Comparison of ENCODE assay signal across 9 cellular contexts in genomic region chr1:8516793-8517556, GRCh38.
DNase-seq lines count a peak whose midpoint lies in the region; ATAC-seq and TF ChIP-seq lines count a peak whose summit lies in the region.
"Had no signal": no experiment of that assay in that cellular context is flagged by ENCODE, and none has a peak within 500 bp of the region (broad histone marks: within the 10 kb centered on the region; RNA-seq: fewer than 3 reads in every experiment).

No MANE protein-coding gene starts in this region.

- peak; percentile 22; the same call in 1 of the 3 replicates for ATAC-seq in GM23338
- ATAC-seq in HG03520 (IDR thresholded peaks at IDR 0.05; ENCODE audit: unreplicated experiment), result no peak
- no peak for ATAC-seq in HG03469 (IDR thresholded peaks at IDR 0.05; ENCODE audit: unreplicated experiment)
- no peak for ATAC-seq in Right ventricle myocardium inferior

- H2AFZ ChIP-seq in GM23338 (no peak overlapping the region), parathyroid adenoma (no peak overlapping the region)

- H3K27ac ChIP-seq in GM23338 (ENCODE audit: low read depth), result 0 out of 2 replicates have a peak overlapping the region, but pooled peaks have one; percentile 18
- peak overlapping the region; percentile 22 for H3K27ac ChIP-seq in parathyroid adenoma

- H3K27ac Mint-ChIP-seq in GM23338 (peak overlapping the region; percentile 3; the same call in 1 of the 2 replicates), brain (peak overlapping the region; percentile 50 to 95 (median 76))

- H3K36me3 Mint-ChIP-seq in GM23338 (ENCODE audit: low read depth), result peaks cover 9% of the 10 kb centered on the region; the same call in 1 of the 3 replicates
- H3K36me3 Mint-ChIP-seq in brain, result peaks cover 21% of the 10 kb centered on the region

- no peaks in the 10 kb centered on the region for H3F3A ChIP-seq in GM23338 (replicated peaks; ENCODE audit: low read depth)

- H3K9me3 ChIP-seq in parathyroid adenoma (ENCODE audit: control insufficient read depth, low read length), result no peaks in the 10 kb centered on the region

- DNase-seq in GM23338 (ENCODE audit: low spot score) (no peak), NCI-H2171 (lab: John Stamatoyannopoulos, UW) (peak; percentile 65), HT-29 (ENCODE audit: low spot score) (no peak), Right ventricle myocardium inferior (ENCODE audit: missing footprints) (no peak)
- DNase-seq: SHP77 had no signal

- intact Hi-C loops in Right ventricle myocardium inferior (cut with DNase I), result no loop called here

- H3K36me3 ChIP-seq in GM23338 (ENCODE audit: insufficient read depth) (no peaks in the 10 kb centered on the region), parathyroid adenoma (ENCODE audit: control insufficient read depth, insufficient read depth, low read length) (no peaks in the 10 kb centered on the region)

- peaks cover 10% of the 10 kb centered on the region for H4K20me1 ChIP-seq in GM23338 (replicated peaks; ENCODE audit: insufficient read depth)

- no peak overlapping the region for H3K9ac ChIP-seq in parathyroid adenoma

- H3K27me3 Mint-ChIP-seq in GM23338 (ENCODE audit: insufficient read depth, low read depth, poor library complexity), result peaks cover 4% of the 10 kb centered on the region
- H3K27me3 Mint-ChIP-seq in brain, result peaks cover 3% of the 10 kb centered on the region

- no peak for TF ChIP-seq CTCF in GM23338 (conservative IDR thresholded peaks at IDR 0.05; ENCODE audit: low read depth in 2 of 2)
- no peak for TF ChIP-seq CTCF in brain (conservative IDR thresholded peaks at IDR 0.05)
- no peak for TF ChIP-seq CTCF in parathyroid adenoma (IDR thresholded peaks at IDR 0.05)

- H3K9me3 Mint-ChIP-seq in GM23338, result no peaks in the 10 kb centered on the region; the same call in 2 of the 3 replicates
- H3K9me3 Mint-ChIP-seq in brain, result no peaks in the 10 kb centered on the region

- H3K4me3 ChIP-seq in GM23338 (no peak overlapping the region), parathyroid adenoma (ENCODE audit: low read depth, low read length) (no peak overlapping the region)

- H3K4me1 Mint-ChIP-seq in GM23338, result peaks cover 35% of the 10 kb centered on the region
- peaks cover 77% of the 10 kb centered on the region for H3K4me1 Mint-ChIP-seq in brain

- H3K4me1 ChIP-seq in GM23338 (ENCODE audit: insufficient read depth) (peaks cover 23% of the 10 kb centered on the region), parathyroid adenoma (peaks cover 7% of the 10 kb centered on the region)

- no peak overlapping the region for H3K4me3 Mint-ChIP-seq in GM23338
- H3K4me3 Mint-ChIP-seq in brain, result peak overlapping the region in 4 of 5 experiments; percentile 6 to 39 (median 21)

- H3K27me3 ChIP-seq in GM23338 (ENCODE audit: insufficient read depth) (no peaks in the 10 kb centered on the region), parathyroid adenoma (ENCODE audit: control insufficient read depth, insufficient read depth, low read length) (no peaks in the 10 kb centered on the region)

- H3K79me2 ChIP-seq in GM23338 (replicated peaks; ENCODE audit: insufficient read depth), result peaks cover 92% of the 10 kb centered on the region
- peaks cover 30% of the 10 kb centered on the region for H3K79me2 ChIP-seq in parathyroid adenoma

- no peak overlapping the region; the same call in 1 of the 2 replicates for H3K4me2 ChIP-seq in GM23338
- H3K4me2 ChIP-seq in parathyroid adenoma (ENCODE audit: low read length), result no peak overlapping the region

- H3K9me2 ChIP-seq in GM23338 (ENCODE audit: insufficient read depth), result no peaks in the 10 kb centered on the region

TF ChIP-seq in GM23338, 12 proteins besides CTCF, POLR2A, EP300 and RAD21 (continues in another document):
- no peak for TF ChIP-seq REST (IDR thresholded peaks at IDR 0.05; ENCODE audit: unreplicated experiment)
- TF ChIP-seq ZNF331 (CRISPR knock-in tag; IDR thresholded peaks at IDR 0.05; ENCODE audit: low read depth), result no peak
- no peak for TF ChIP-seq POLR2AphosphoS5 (IDR thresholded peaks at IDR 0.05; ENCODE audit: low read depth)
- no peak for TF ChIP-seq ETS1 (IDR thresholded peaks at IDR 0.05)
- TF ChIP-seq JUNB (IDR thresholded peaks at IDR 0.05; ENCODE audit: unreplicated experiment), result no peak
- no peak for TF ChIP-seq EZH2 (IDR thresholded peaks at IDR 0.05; ENCODE audit: low read depth, unreplicated experiment)
- no peak for TF ChIP-seq ZNF114 (CRISPR knock-in tag; IDR thresholded peaks at IDR 0.05)
- TF ChIP-seq EZH2phosphoT487 (IDR thresholded peaks at IDR 0.05; ENCODE audit: unreplicated experiment), result no peak
